Comparison of ENCODE assay signal across 15 cellular contexts in genomic region chr4:177583000-177583399, GRCh38.
"Had no signal": no experiment of that assay in that cellular context is flagged by ENCODE, and none has a peak within 500 bp of the region (broad histone marks: within the 10 kb centered on the region; RNA-seq: fewer than 3 reads in every experiment).

No MANE protein-coding gene starts in this region.

- H3K36me3 ChIP-seq: ascending aorta, right atrium auricular region had no signal

- ATAC-seq: left lobe of liver; mucosa of descending colon; naive thymus-derived CD8-positive, alpha-beta T cell; T-helper 17 cell had no signal

- H3K9me3 ChIP-seq: ascending aorta, mucosa of descending colon, right atrium auricular region had no signal

- H3K4me1 ChIP-seq: ascending aorta, right atrium auricular region had no signal

- DNase-seq: activated CD4-positive, alpha-beta T cell treated with anti-CD3 and anti-CD28 coated beads, Interleukin-2, amount 10 ng/mL, durations not matched to agents 7 days and 5 days; activated CD4-positive, CD25-positive, alpha-beta regulatory T cell; activated CD8-positive, alpha-beta memory T cell treated with anti-CD3 and anti-CD28 coated beads for 24 hours; effector CD8-positive, alpha-beta T cell; glutamatergic neuron; mucosa of descending colon; naive thymus-derived CD8-positive, alpha-beta T cell; posterior cingulate gyrus; T-helper 17 cell had no signal

- FAIRE-seq: TTC549 had no signal

- H3K27ac ChIP-seq: ascending aorta, coronary artery, right atrium auricular region, skin epidermis had no signal

- H3K27me3 ChIP-seq: ascending aorta, right atrium auricular region had no signal

- H3K4me3 ChIP-seq: ascending aorta, coronary artery, mucosa of descending colon, right atrium auricular region, skin epidermis had no signal
